Comparison of ENCODE assay signal across 20 cellular contexts in the genomic region with DNA sequence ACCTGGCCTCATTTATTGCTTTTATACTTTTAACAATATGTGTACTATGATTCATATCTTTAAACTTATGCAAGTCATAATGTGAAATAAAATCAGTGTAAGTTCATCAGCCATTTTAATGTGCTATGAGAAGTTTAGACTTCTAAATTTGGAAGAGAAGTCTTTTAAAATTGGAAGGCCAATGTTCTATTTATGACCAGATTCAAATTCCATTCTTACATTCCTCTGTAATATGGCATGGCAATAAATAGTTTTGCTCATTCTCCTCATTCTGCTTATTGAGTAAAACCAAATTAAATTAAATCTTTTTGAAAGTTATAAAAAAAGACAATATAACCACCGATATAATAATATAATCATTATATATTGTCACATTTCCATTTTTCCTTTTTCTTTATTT.
"Had no signal": no experiment of that assay in that cellular context is flagged by ENCODE, and none has a peak within 500 bp of the region (broad histone marks: within the 10 kb centered on the region; RNA-seq: fewer than 3 reads in every experiment).

No MANE protein-coding gene starts in this region.

- H3K4me1 ChIP-seq: esophagus squamous epithelium, neural progenitor cell, uterus had no signal

- H3K27ac Mint-ChIP-seq: activated CD4-positive, alpha-beta memory T cell treated with anti-CD3 and anti-CD28 coated beads, Interleukin-2, amount 10 ng/mL, durations not matched to agents 7 days and 5 days; activated T-cell treated with anti-CD3 and anti-CD28 coated beads, Interleukin-2, amount 50 U/mL, for 24 hours; naive B cell; neural progenitor cell; stimulated activated memory B cell treated with anti-CD40 and anti-IgM and Interleukin-4, amounts not matched to agents 10 μg/mL and 1 μg/mL and 100 μg/mL, for 72 hours; T-helper 1 cell treated with Interleukin-12 subunit alpha and Interleukin-12 subunit beta and Interleukin-4 antibody, amounts not matched to agents 30 μg/mL and 1 μg/mL, for 36 hours had no signal

- H3K27ac ChIP-seq: adrenal gland, esophagus squamous epithelium, neural progenitor cell, uterus had no signal

- DNase-seq: activated CD4-positive, alpha-beta memory T cell treated with anti-CD3 and anti-CD28 coated beads, Interleukin-2, amount 10 ng/mL, durations not matched to agents 7 days and 5 days; activated CD4-positive, alpha-beta T cell treated with anti-CD3 and anti-CD28 coated beads for 4 hours; activated effector memory CD4-positive, alpha-beta T cell treated with Interleukin-2 at 50 U/mL for 16 hours; activated naive CD4-positive, alpha-beta T cell treated with anti-CD3 and anti-CD28 coated beads, Interleukin-2, amount 50 U/mL, for 16 hours; activated T-cell treated with anti-CD3 and anti-CD28 coated beads, Interleukin-2, amount 50 U/mL, for 24 hours; adrenal gland; caudate nucleus; cortex of kidney; effector CD4-positive, alpha-beta T cell; esophagus squamous epithelium; foreskin melanocyte; head of caudate nucleus; left colon; naive B cell; stimulated activated CD4-positive, alpha-beta T cell treated with anti-CD3 and anti-CD28 coated beads, Interleukin-2, amount 100 ng/mL, for 48 hours; thyroid gland; uterus had no signal

- H3K4me3 ChIP-seq: adrenal gland, esophagus squamous epithelium, neural progenitor cell, thyroid gland, uterus had no signal

- H3K4me3 Mint-ChIP-seq: activated CD4-positive, alpha-beta memory T cell treated with anti-CD3 and anti-CD28 coated beads, Interleukin-2, amount 10 ng/mL, durations not matched to agents 7 days and 5 days; activated T-cell treated with anti-CD3 and anti-CD28 coated beads, Interleukin-2, amount 50 U/mL, for 24 hours; naive B cell; neural progenitor cell; stimulated activated memory B cell treated with anti-CD40 and anti-IgM and Interleukin-4, amounts not matched to agents 10 μg/mL and 1 μg/mL and 100 μg/mL, for 72 hours; T-helper 1 cell treated with Interleukin-12 subunit alpha and Interleukin-12 subunit beta and Interleukin-4 antibody, amounts not matched to agents 30 μg/mL and 1 μg/mL, for 36 hours had no signal

- H3K36me3 ChIP-seq: adrenal gland, esophagus squamous epithelium, neural progenitor cell, thyroid gland, uterus had no signal

- H3K36me3 Mint-ChIP-seq: naive B cell; stimulated activated memory B cell treated with anti-CD40 and anti-IgM and Interleukin-4, amounts not matched to agents 10 μg/mL and 1 μg/mL and 100 μg/mL, for 72 hours had no signal

- H3K27me3 Mint-ChIP-seq: activated CD4-positive, alpha-beta memory T cell treated with anti-CD3 and anti-CD28 coated beads, Interleukin-2, amount 10 ng/mL, durations not matched to agents 7 days and 5 days had no signal

- H3K9me3 ChIP-seq: adrenal gland, esophagus squamous epithelium, thyroid gland, uterus had no signal

- H3K27me3 ChIP-seq: adrenal gland, esophagus squamous epithelium, neural progenitor cell, thyroid gland, uterus had no signal

- H3K4me1 Mint-ChIP-seq: activated CD4-positive, alpha-beta memory T cell treated with anti-CD3 and anti-CD28 coated beads, Interleukin-2, amount 10 ng/mL, durations not matched to agents 7 days and 5 days; naive B cell; neural progenitor cell; stimulated activated memory B cell treated with anti-CD40 and anti-IgM and Interleukin-4, amounts not matched to agents 10 μg/mL and 1 μg/mL and 100 μg/mL, for 72 hours had no signal

- H3K9me3 Mint-ChIP-seq: activated CD4-positive, alpha-beta memory T cell treated with anti-CD3 and anti-CD28 coated beads, Interleukin-2, amount 10 ng/mL, durations not matched to agents 7 days and 5 days; activated T-cell treated with anti-CD3 and anti-CD28 coated beads, Interleukin-2, amount 50 U/mL, for 24 hours; naive B cell; neural progenitor cell; stimulated activated memory B cell treated with anti-CD40 and anti-IgM and Interleukin-4, amounts not matched to agents 10 μg/mL and 1 μg/mL and 100 μg/mL, for 72 hours; T-helper 1 cell treated with Interleukin-12 subunit alpha and Interleukin-12 subunit beta and Interleukin-4 antibody, amounts not matched to agents 30 μg/mL and 1 μg/mL, for 36 hours had no signal
